In genomic region chr10:94320285-94320914, GRCh38 we compare ENCODE assay signal across 8 cellular contexts. TPM values are rescaled to one million over a fixed set of nuclear protein-coding genes. Genes with fewer than 3 reads are reported as not detected.
A peak's percentile ranks its signal among the peaks of the same experiment; 100 is the strongest.
DNase-seq lines count a peak whose midpoint lies in the region; ATAC-seq, FAIRE-seq and TF ChIP-seq lines count a peak whose summit lies in the region.

No MANE protein-coding gene starts in this region.

- CTCF ChIA-PET in GM12878 (lab: Yijun Ruan, JAX), result interaction anchor here (0.6 to 4.8 kb wide), 47 partner anchors 8 to 499 kb away, joined by 3 to 81 read pairs (median 4); partner anchors contain the start of gene NOC3L

- H3K27ac ChIP-seq in GM12878 (ENCODE audit: control insufficient read depth, insufficient read depth), result no peak overlapping the region
- H3K27ac ChIP-seq in iPS DF 6.9 (ENCODE audit: low read length), result no peak overlapping the region

- BruUV-seq in GM12878 (replicated peaks; lab: Mats Ljungman, UMichigan), result no TSS peak

- intact Hi-C loops in GM12878 (cut with micrococcal nuclease; ENCODE audit: unreplicated experiment), result loop anchor here (1.0 to 2.0 kb wide), 2 partner anchors 40 to 404 kb away; no protein-coding TSS in a partner anchor

- no peak for TF ChIP-seq POLR2A in GM12878 (IDR thresholded peaks at IDR 0.05; ENCODE audit: low read depth, low read length)

- in situ Hi-C loops in ACHN (cut with HindIII; ENCODE audit: low pct_ligation_motif_present, low pct_unique_long_range_greater_than_20kb, low sequenced_read_pairs), result loop anchor here (25.0 kb wide), 1 partner anchor 408 kb away; no protein-coding TSS in a partner anchor
- in situ Hi-C loops in GM12878 (cut with MboI), result no loop called here

- no peaks in the 10 kb centered on the region for H4K20me1 ChIP-seq in GM12878 (ENCODE audit: control insufficient read depth, insufficient read depth)

- ATAC-seq in GM19043 (IDR thresholded peaks at IDR 0.05; ENCODE audit: low read depth, unreplicated experiment), result peak; percentile 77
- peak; percentile 89 for ATAC-seq in GM12878
- ATAC-seq in HG03135 (IDR thresholded peaks at IDR 0.05; ENCODE audit: unreplicated experiment), result no peak

- H3K9me3 ChIP-seq in GM12878 (replicated peaks; ENCODE audit: control insufficient read depth, insufficient read depth, low read length) (no peaks in the 10 kb centered on the region), iPS DF 6.9 (ENCODE audit: control insufficient read depth, insufficient read depth, low read length) (no peaks in the 10 kb centered on the region)

- H3K4me2 ChIP-seq in GM12878 (ENCODE audit: control insufficient read depth, insufficient read depth), result no peak overlapping the region

- H3K4me3 ChIP-seq in GM12878 (no peak overlapping the region), iPS DF 6.9 (ENCODE audit: low read length) (no peak overlapping the region)

- peak; percentile 69 to 80 (median 69) for TF ChIP-seq CTCF in GM12878 (IDR thresholded peaks at IDR 0.05 in 2 of 3, conservative IDR thresholded peaks at IDR 0.05 in 1 of 3; ENCODE audit: control insufficient read depth in 2 of 3, extremely low read depth in 1 of 3, insufficient read depth in 1 of 3, low read depth in 3 of 3, low read length in 3 of 3)

- POLR2A ChIA-PET in GM12878 (lab: Charles Lee), result interaction anchor here (0.6 kb wide), 2 partner anchors 25 to 97 kb away, joined by 4 to 9 read pairs; no protein-coding TSS in a partner anchor

- SMC1A ChIA-PET in GM12878 (lab: Charles Lee; ENCODE audit: uncharacterized antibody, unreplicated experiment), result interaction anchor here (0.8 to 2.5 kb wide), 15 partner anchors 10 to 618 kb away, joined by 3 to 17 read pairs (median 3); partner anchors contain the start of gene FRA10AC1

- H3K4me1 ChIP-seq in GM12878 (ENCODE audit: control insufficient read depth, insufficient read depth, low read length) (no peaks in the 10 kb centered on the region), iPS DF 6.9 (ENCODE audit: control insufficient read depth, insufficient read depth, low read length) (no peaks in the 10 kb centered on the region)

- peak; percentile 70 for FAIRE-seq in TTC549 (lab: Jason Lieb, UNC)
- FAIRE-seq in GM12878 (lab: Jason Lieb, UNC), result peak; percentile 27

- no peak for TF ChIP-seq EP300 in GM12878 (IDR thresholded peaks at IDR 0.05; ENCODE audit: borderline replicate concordance in 1 of 2, control insufficient read depth in 1 of 2, low read depth in 2 of 2, low read length in 2 of 2)

- H3K27me3 ChIP-seq in GM12878 (replicated peaks in 1 of 2; ENCODE audit: control insufficient read depth in 2 of 2, insufficient read depth in 2 of 2, low read length in 1 of 2) (no peaks in the 10 kb centered on the region), iPS DF 6.9 (ENCODE audit: control insufficient read depth, insufficient read depth, low read length) (no peaks in the 10 kb centered on the region)

- H2AFZ ChIP-seq in GM12878 (ENCODE audit: control insufficient read depth, low read depth, low read length), result no peak overlapping the region

- H3K36me3 ChIP-seq in GM12878 (ENCODE audit: control insufficient read depth in 2 of 2, insufficient read depth in 2 of 2, low read length in 1 of 2) (peaks cover 4 to 13% of the 10 kb centered on the region in 2 experiments; a peak in 3 of 4 replicates), iPS DF 6.9 (ENCODE audit: control insufficient read depth, insufficient read depth, low read length) (no peaks in the 10 kb centered on the region)

- no peak overlapping the region for H3K9ac ChIP-seq in GM12878 (ENCODE audit: control insufficient read depth, insufficient read depth, low read length)

- peak; percentile 68 for DNase-seq in ACHN
- peak; percentile 11 for DNase-seq in NCI-H1417 treated with DMSO at 0.1 percent for 48 hours (lab: John Stamatoyannopoulos, UW)
- DNase-seq in GM12878 (ENCODE audit: low read depth, low spot score), result no peak
- DNase-seq in iPS DF 6.9 (ENCODE audit: low read depth, low spot score), result peak; percentile 57
- DNase-seq in stimulated activated CD4-positive, alpha-beta T cell treated with anti-CD3 and anti-CD28 coated beads, Interleukin-12 subunit alpha, Interleukin-12 subunit beta, amount 100 ng/mL, for 4 hours, result peak; percentile 65

- RAD21 ChIA-PET in GM12878 (lab: Charles Lee; ENCODE audit: unreplicated experiment), result interaction anchor here (0.7 to 2.7 kb wide), 12 partner anchors 13 to 618 kb away, joined by 3 to 21 read pairs (median 4); partner anchors contain the start of gene FRA10AC1

- 18% methylated on average over 2 of the region's 2 CpGs for WGBS in GM12878 (ENCODE audit: insufficient coverage, insufficient replicate concordance, low lambda C conversion rate, missing lambda C conversion rate)
- no CpG with 5 or more reads among the region's 2 CpGs for WGBS in iPS DF 6.9 (ENCODE audit: insufficient coverage, insufficient read length)

- H3K79me2 ChIP-seq in GM12878 (ENCODE audit: control insufficient read depth, insufficient read depth, low read length), result no peaks in the 10 kb centered on the region

- TF ChIP-seq RAD21 in GM12878 (IDR thresholded peaks at IDR 0.05; ENCODE audit: insufficient read depth, low read depth, low read length), result peak; percentile 65

TF ChIP-seq in GM12878, 131 proteins besides CTCF, POLR2A, EP300 and RAD21:
- TF ChIP-seq MXI1 (IDR thresholded peaks at IDR 0.05; ENCODE audit: low read depth, low read length), result 0 out of 2 replicates have a peak, but pooled peaks have one; percentile 14
- TF ChIP-seq CHD2 (IDR thresholded peaks at IDR 0.05; ENCODE audit: borderline replicate concordance, low read depth, low read length), result no peak
- TF ChIP-seq SMC3 (IDR thresholded peaks at IDR 0.05; ENCODE audit: borderline replicate concordance, low read length), result peak; percentile 53; the same call in 1 of the 2 replicates

RNA-seq across cellular contexts. Expression of gene NOC3L, which starts 42.3 kb away (rescaled TPM):
- 121 and 125 TPM in 2 replicates for total RNA-seq in GM12878 (2013; cell fraction: nucleolus; rRNA removed)
- 37.4 and 47.5 TPM in 2 replicates for total RNA-seq in GM12878 (2014; rRNA removed)
- 51.4 and 55.3 TPM in 2 replicates for total RNA-seq in GM12878 (2014; rRNA removed; fragmentation: Illumina TruSeq; extraction: Trizol)
- total RNA-seq in GM12878 (2021), result 28.1 and 30.0 TPM in 2 replicates
- 8.7 TPM for polyA plus RNA-seq in GM12878 (2011; ENCODE audit: low read depth)
- polyA plus RNA-seq in GM12878 (2011; rRNA removed), result 50.1 and 81.7 TPM in 2 replicates
- 15.8 and 16.7 TPM in 2 replicates for polyA plus RNA-seq in GM12878 (2011; cell fraction: cytosol; rRNA removed)
- 47.3 and 48.3 TPM in 2 replicates for polyA plus RNA-seq in GM12878 (2011; cell fraction: nucleus; rRNA removed)
- polyA plus RNA-seq in GM12878 (2012), result 12.2 and 21.3 TPM in 2 replicates
- 42.7 and 51.8 TPM in 2 replicates for polyA plus RNA-seq in GM12878 (2014; fragmentation: Illumina TruSeq; extraction: Trizol)
- polyA plus RNA-seq in GM12878 (2014; fragmentation: Nextera tagmentation; extraction: Ambion mirVana), result 10 to 100 TPM; 37.7 to 38.2 TPM
- 23.5 and 27.8 TPM in 2 replicates for polyA plus RNA-seq in GM12878 (2014; rRNA removed)
- 10 to 100 TPM; 43.1 to 47.3 TPM for polyA plus RNA-seq in GM12878 (2016; fragmentation: Nextera tagmentation; extraction: Ambion mirVana)
- polyA minus RNA-seq in GM12878 (2011; rRNA and poly(A)+ RNA removed), result 36.3 and 50.6 TPM in 2 replicates
- 16.1 and 16.7 TPM in 2 replicates for polyA minus RNA-seq in GM12878 (2011; cell fraction: cytosol; rRNA and poly(A)+ RNA removed)
- polyA minus RNA-seq in GM12878 (2011; cell fraction: nucleus; rRNA and poly(A)+ RNA removed), result 28.5 and 32.4 TPM in 2 replicates
